ENCODE assay signal across 1 cellular context in genomic region chr1:116352349-116352813, GRCh38.
TF ChIP-seq lines count a peak whose summit lies in the region.

No MANE protein-coding gene starts in this region.

TF ChIP-seq in GM23338, 12 proteins besides CTCF, POLR2A, EP300 and RAD21 (continued from another document):
- no peak for TF ChIP-seq ZNF462 (CRISPR knock-in tag; IDR thresholded peaks at IDR 0.05)
